ENCODE assay signal across 13 cellular contexts in genomic region chr2:241877197-241877685, GRCh38. TPM values are rescaled to one million over a fixed set of nuclear protein-coding genes. Genes with fewer than 3 reads are reported as not detected.
"Had no signal": no experiment of that assay in that cellular context is flagged by ENCODE, and none has a peak within 500 bp of the region (broad histone marks: within the 10 kb centered on the region; RNA-seq: fewer than 3 reads in every experiment).

No MANE protein-coding gene starts in this region.

- H3K27me3 ChIP-seq: ascending aorta, MG63, Peyer's patch, SJCRH30 had no signal

- H3K27ac ChIP-seq: ascending aorta, breast epithelium, Peyer's patch, SJCRH30, SK-N-MC had no signal

- H3K4me1 ChIP-seq: breast epithelium had no signal

- H3K9me3 ChIP-seq: ascending aorta, breast epithelium, MG63, Peyer's patch had no signal

- H3K36me3 ChIP-seq: ascending aorta, breast epithelium, MG63, Peyer's patch, SJCRH30 had no signal

- ATAC-seq: T-helper 17 cell had no signal

- DNase-seq: NCI-H1048, NCI-H1436 treated with DMSO at 0.1 percent for 48 hours, NCI-H510A had no signal

- H3K4me3 ChIP-seq: ascending aorta, breast epithelium, MG63, Peyer's patch, SJCRH30, SK-N-MC had no signal

RNA-seq across cellular contexts. Expression of gene RTP5, which starts 7.7 kb away (rescaled TPM):
- total RNA-seq: activated CD8-positive, alpha-beta memory T cell treated with anti-CD3 and anti-CD28 coated beads, Interleukin-2, amount 10 ng/mL, durations not matched to agents 7 days and 5 days; ascending aorta; PC-3; SJCRH30; WTC11 had no signal

RNA-seq across cellular contexts. Expression of gene PDCD1, which starts 18.5 kb away (rescaled TPM):
- total RNA-seq: ascending aorta, PC-3 had no signal
